Comparison of ENCODE assay signal across 11 cellular contexts in genomic region chr14:52550661-52551060, GRCh38. TPM values are rescaled to one million over a fixed set of nuclear protein-coding genes. Genes with fewer than 3 reads are reported as not detected.
DNase-seq lines count a peak whose midpoint lies in the region; ATAC-seq and TF ChIP-seq lines count a peak whose summit lies in the region.
"Had no signal": no experiment of that assay in that cellular context is flagged by ENCODE, and none has a peak within 500 bp of the region (broad histone marks: within the 10 kb centered on the region; RNA-seq: fewer than 3 reads in every experiment).

No MANE protein-coding gene starts in this region.

- WGBS in mesenchymal stem cell: 92% methylated on average over 3 of the region's 3 CpGs
- 82 to 84% methylated on average over 3 of the region's 3 CpGs for WGBS in testis, 2 donors

- peaks cover 13% of the 10 kb centered on the region for H3K79me1 ChIP-seq in mesenchymal stem cell (replicated peaks; ENCODE audit: low read length, poor library complexity, severe bottlenecking)

- no peaks in the 10 kb centered on the region for H4K20me1 ChIP-seq in DOHH2 (ENCODE audit: control insufficient read depth, insufficient read depth, low read depth, low read length)

- H3F3A ChIP-seq in DOHH2 (ENCODE audit: control insufficient read depth, insufficient read depth): peaks cover 3% of the 10 kb centered on the region; the same call in 1 of the 2 replicates

- H4K91ac ChIP-seq in mesenchymal stem cell (ENCODE audit: low read length): no peak overlapping the region

- no peak overlapping the region for H3K14ac ChIP-seq in mesenchymal stem cell (ENCODE audit: low read length in 2 of 2)

- H3K18ac ChIP-seq in mesenchymal stem cell (ENCODE audit: low read depth in 1 of 2, low read length in 2 of 2): no peak overlapping the region

- no peaks in the 10 kb centered on the region for H3K27me3 ChIP-seq in DOHH2 (ENCODE audit: control insufficient read depth, low read length)
- no peaks in the 10 kb centered on the region for H3K27me3 ChIP-seq in mesenchymal stem cell (ENCODE audit: control insufficient read depth in 1 of 2, insufficient read depth in 1 of 2, low read length in 2 of 2)
- H3K27me3 ChIP-seq in testis: no peaks in the 10 kb centered on the region

- no peak overlapping the region for H2AK5ac ChIP-seq in mesenchymal stem cell (ENCODE audit: low read length, severe bottlenecking)

- H2BK15ac ChIP-seq in mesenchymal stem cell (ENCODE audit: low read depth, poor library complexity, severe bottlenecking): no peak overlapping the region

- H3K36me3 ChIP-seq in DOHH2 (ENCODE audit: control insufficient read depth, low read length) (peaks cover 20% of the 10 kb centered on the region), mesenchymal stem cell (ENCODE audit: control insufficient read depth in 1 of 2, insufficient read depth in 2 of 2, low read depth in 1 of 2, low read length in 2 of 2) (no peaks in the 10 kb centered on the region), testis (ENCODE audit: low read depth, missing control alignments) (no peaks in the 10 kb centered on the region)

- TF ChIP-seq CTCF in 22Rv1 (IDR thresholded peaks at IDR 0.05): no peak
- no peak for TF ChIP-seq CTCF in DOHH2 (IDR thresholded peaks at IDR 0.05; ENCODE audit: low read depth, low read length, poor library complexity, severe bottlenecking)
- TF ChIP-seq CTCF in testis (IDR thresholded peaks at IDR 0.05): no peak

- H3K4me3 Mint-ChIP-seq in activated CD8-positive, alpha-beta T cell treated with anti-CD3 and anti-CD28 coated beads, Interleukin-2, amount 10 ng/mL, durations not matched to agents 7 days and 5 days: peak overlapping the region; percentile 91

- no peak overlapping the region for H2AFZ ChIP-seq in mesenchymal stem cell (ENCODE audit: low read depth, low read length)

- no peak for TF ChIP-seq POLR2A in testis (IDR thresholded peaks at IDR 0.05)

- no peak overlapping the region for H2BK5ac ChIP-seq in mesenchymal stem cell (ENCODE audit: low read depth, low read length, poor library complexity, severe bottlenecking)

- intact Hi-C loops in testis (cut with DNase I; ENCODE audit: low total_unique reads): no loop called here

- peaks cover 13% of the 10 kb centered on the region for H3K36me3 Mint-ChIP-seq in activated CD8-positive, alpha-beta T cell treated with anti-CD3 and anti-CD28 coated beads, Interleukin-2, amount 10 ng/mL, durations not matched to agents 7 days and 5 days (ENCODE audit: low read depth)

- CTCF ChIA-PET in activated CD8-positive, alpha-beta T cell treated with anti-CD3 and anti-CD28 coated beads, Interleukin-2, amount 10 ng/mL, durations not matched to agents 7 days and 5 days (lab: Charles Lee): interaction anchor here (0.7 to 2.2 kb wide), 2 partner anchors 10 to 94 kb away, joined by 3 to 14 read pairs; no protein-coding TSS in a partner anchor

- H3K27ac ChIP-seq in 22Rv1 (peak overlapping the region; percentile 92), DOHH2 (ENCODE audit: low read depth, low read length) (peak overlapping the region; percentile 67), mesenchymal stem cell (ENCODE audit: low read length, poor library complexity, severe bottlenecking) (no peak overlapping the region), testis (no peak overlapping the region)

- POLR2A ChIA-PET in activated CD8-positive, alpha-beta T cell treated with anti-CD3 and anti-CD28 coated beads, Interleukin-2, amount 10 ng/mL, durations not matched to agents 7 days and 5 days (lab: Charles Lee): interaction anchor here (0.6 kb wide), 1 partner anchor 592 kb away, joined by 4 read pairs; no protein-coding TSS in a partner anchor

- no peak for ATAC-seq in activated CD8-positive, alpha-beta T cell treated with anti-CD3 and anti-CD28 coated beads, Interleukin-2, amount 10 ng/mL, durations not matched to agents 7 days and 5 days

- no peak overlapping the region for H3K23ac ChIP-seq in mesenchymal stem cell (ENCODE audit: low read length in 2 of 2)

- H2BK120ac ChIP-seq in mesenchymal stem cell (ENCODE audit: low read depth, low read length): no peak overlapping the region

- H4K8ac ChIP-seq in mesenchymal stem cell (ENCODE audit: low read length): peak overlapping the region; percentile 30

- H3K4ac ChIP-seq in mesenchymal stem cell (ENCODE audit: low read depth in 1 of 2, low read length in 2 of 2): no peak overlapping the region

- H3K9me3 ChIP-seq in DOHH2 (ENCODE audit: control insufficient read depth, insufficient read depth, low read length) (no peaks in the 10 kb centered on the region), mesenchymal stem cell (ENCODE audit: control insufficient read depth, low read length) (no peaks in the 10 kb centered on the region), testis (no peaks in the 10 kb centered on the region)

- peaks cover 8% of the 10 kb centered on the region for H3K27me3 Mint-ChIP-seq in activated CD8-positive, alpha-beta T cell treated with anti-CD3 and anti-CD28 coated beads, Interleukin-2, amount 10 ng/mL, durations not matched to agents 7 days and 5 days (ENCODE audit: low read depth)

- H3K4me2 ChIP-seq in DOHH2 (ENCODE audit: low read length): peak overlapping the region; percentile 92
- no peak overlapping the region for H3K4me2 ChIP-seq in mesenchymal stem cell (ENCODE audit: low read length, poor library complexity, severe bottlenecking)

- peaks cover 61% of the 10 kb centered on the region for H3K4me1 ChIP-seq in DOHH2 (ENCODE audit: control insufficient read depth, low read length)
- H3K4me1 ChIP-seq in mesenchymal stem cell (ENCODE audit: control insufficient read depth, insufficient read depth, low read depth, low read length): peaks cover 4% of the 10 kb centered on the region
- peaks cover 36% of the 10 kb centered on the region for H3K4me1 ChIP-seq in testis

- no peak overlapping the region for H3K9ac ChIP-seq in mesenchymal stem cell (ENCODE audit: low read length)

- no peak overlapping the region for H2BK12ac ChIP-seq in mesenchymal stem cell (ENCODE audit: low read length in 2 of 2)

- peaks cover 63% of the 10 kb centered on the region for H3K79me2 ChIP-seq in DOHH2 (ENCODE audit: control insufficient read depth, low read length)

- H3K4me1 Mint-ChIP-seq in activated CD8-positive, alpha-beta T cell treated with anti-CD3 and anti-CD28 coated beads, Interleukin-2, amount 10 ng/mL, durations not matched to agents 7 days and 5 days (ENCODE audit: low read depth): peaks cover 26% of the 10 kb centered on the region

- H3K27ac Mint-ChIP-seq in activated CD8-positive, alpha-beta T cell treated with anti-CD3 and anti-CD28 coated beads, Interleukin-2, amount 10 ng/mL, durations not matched to agents 7 days and 5 days: peak overlapping the region; percentile 23
- H3K27ac Mint-ChIP-seq: activated B cell treated with CpG ODN at 0.5 μM for 24 hours had no signal

- no peaks in the 10 kb centered on the region for H3K9me3 Mint-ChIP-seq in activated CD8-positive, alpha-beta T cell treated with anti-CD3 and anti-CD28 coated beads, Interleukin-2, amount 10 ng/mL, durations not matched to agents 7 days and 5 days (ENCODE audit: insufficient read depth)
- H3K9me3 Mint-ChIP-seq: activated B cell treated with CpG ODN at 0.5 μM for 24 hours had no signal

- DNase-seq in activated CD8-positive, alpha-beta T cell treated with anti-CD3 and anti-CD28 coated beads, Interleukin-2, amount 10 ng/mL, durations not matched to agents 7 days and 5 days: no peak
- DNase-seq in mesenchymal stem cell (no peak), testis (no peak), NCI-H526 (lab: John Stamatoyannopoulos, UW) (no peak), SW480 (ENCODE audit: low spot score) (no peak), iPS-NIHi7 (ENCODE audit: extremely low spot score) (no peak)
- DNase-seq: activated B cell treated with CpG ODN at 0.5 μM for 24 hours, NCI-H2107, RPMI8226 had no signal

- H3K4me3 ChIP-seq in DOHH2 (ENCODE audit: low read length) (peak overlapping the region; percentile 84), mesenchymal stem cell (ENCODE audit: insufficient read depth in 1 of 2, low read depth in 1 of 2, low read length in 2 of 2) (no peak overlapping the region), testis (no peak overlapping the region)

- H3K9me2 ChIP-seq in DOHH2 (replicated peaks; ENCODE audit: control insufficient read depth, low read length): no peaks in the 10 kb centered on the region

RNA-seq across cellular contexts. Expression of gene TXNDC16, which starts 1.6 kb away (rescaled TPM):
- 1 to 10 TPM; 8.8 to 9.5 TPM for total RNA-seq in activated CD8-positive, alpha-beta T cell treated with anti-CD3 and anti-CD28 coated beads, Interleukin-2, amount 10 ng/mL, durations not matched to agents 7 days and 5 days
- polyA plus RNA-seq in mesenchymal stem cell (2013, experiment 1 of 2): 4.0 TPM
- polyA plus RNA-seq in mesenchymal stem cell (2013, experiment 2 of 2): 4.1 TPM
- total RNA-seq in testis: 10 to 100 TPM; 15.8 to 21.5 TPM
- 11.9 TPM for polyA plus RNA-seq in testis (ENCODE audit: insufficient read depth, low read depth, low replicate concordance)

RNA-seq across cellular contexts. Expression of gene GPR137C, which starts 2.0 kb away (rescaled TPM):
- total RNA-seq in activated CD8-positive, alpha-beta T cell treated with anti-CD3 and anti-CD28 coated beads, Interleukin-2, amount 10 ng/mL, durations not matched to agents 7 days and 5 days: 1 to 10 TPM in 1 of 2 experiments, under 1 TPM in 1; 0.73 to 1.7 TPM
- 0.35 TPM for polyA plus RNA-seq in mesenchymal stem cell (2013, experiment 1 of 2)
- 0.45 TPM for polyA plus RNA-seq in mesenchymal stem cell (2013, experiment 2 of 2)
- total RNA-seq in testis: 1 to 10 TPM; 7.1 to 9.4 TPM
- polyA plus RNA-seq in testis (ENCODE audit: insufficient read depth, low read depth, low replicate concordance): 2.9 TPM

Comparison
In these comparisons a context has a peak if more than half of its experiments do, and no peak if none do; other contexts are left out.
1. H3K27ac ChIP-seq: peak in 22Rv1 (single experiment) and DOHH2 (single experiment); none in mesenchymal stem cell (single experiment) and testis (0 of 2).